Comparison of ENCODE assay signal across 11 cellular contexts in the genomic region with DNA sequence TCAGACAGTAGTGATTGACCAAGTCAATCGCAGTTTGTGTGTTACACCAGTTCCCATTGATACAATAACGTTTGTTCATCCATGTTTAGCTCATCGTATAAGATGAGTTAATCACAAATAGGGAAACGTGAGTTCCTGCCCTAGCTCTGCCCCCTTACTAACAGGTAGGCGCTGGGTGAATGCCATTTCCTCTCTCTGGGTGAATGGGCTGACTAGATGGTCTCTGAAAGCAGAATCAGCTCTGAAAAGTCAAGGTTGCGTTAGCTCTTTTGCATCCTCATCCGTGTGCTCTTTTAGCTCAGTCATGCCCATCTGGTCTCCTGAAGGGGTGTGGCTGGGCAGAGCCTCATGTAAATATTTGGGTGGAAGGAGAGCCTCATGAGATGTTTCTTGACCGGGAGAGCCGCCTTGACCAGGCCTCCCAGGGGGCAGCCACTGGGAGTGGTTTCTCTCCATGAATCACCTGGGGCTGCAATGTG.
DNase-seq lines count a peak whose midpoint lies in the region; ATAC-seq and TF ChIP-seq lines count a peak whose summit lies in the region.
"Had no signal": no experiment of that assay in that cellular context is flagged by ENCODE, and none has a peak within 500 bp of the region (broad histone marks: within the 10 kb centered on the region; RNA-seq: fewer than 3 reads in every experiment).

No MANE protein-coding gene starts in this region.

- no peaks in the 10 kb centered on the region for H3K27me3 ChIP-seq in suprapubic skin
- H3K27me3 ChIP-seq: body of pancreas had no signal

- TF ChIP-seq CTCF in suprapubic skin (IDR thresholded peaks at IDR 0.05): no peak

- H3K4me1 ChIP-seq in suprapubic skin: no peaks in the 10 kb centered on the region

- no peak for TF ChIP-seq EP300 in suprapubic skin (IDR thresholded peaks at IDR 0.05)

- no peaks in the 10 kb centered on the region for H3K9me3 ChIP-seq in suprapubic skin
- H3K9me3 ChIP-seq: body of pancreas, lower lobe of right lung had no signal

- no peaks in the 10 kb centered on the region for H3K36me3 ChIP-seq in suprapubic skin
- H3K36me3 ChIP-seq: lower lobe of right lung, WERI-Rb-1 had no signal

- H3K36me3 Mint-ChIP-seq in naive B cell: no peaks in the 10 kb centered on the region

- H3K27me3 Mint-ChIP-seq in naive B cell: no peaks in the 10 kb centered on the region

- H3K4me3 Mint-ChIP-seq in naive B cell: peak overlapping the region in 7 of 8 donors; percentile 1 to 87 (median 58)

- peak overlapping the region; percentile 97 to 100 (median 98) for H3K27ac Mint-ChIP-seq in naive B cell

- H3K4me1 Mint-ChIP-seq in naive B cell: peaks cover 46 to 52% (median 46%) of the 10 kb centered on the region in 3 donors

- ATAC-seq in GM18907 (IDR thresholded peaks at IDR 0.05; ENCODE audit: unreplicated experiment) (peak; percentile 56), GM21619 (IDR thresholded peaks at IDR 0.05; ENCODE audit: unreplicated experiment) (peak; percentile 37), HG03457 (IDR thresholded peaks at IDR 0.05; ENCODE audit: unreplicated experiment) (peak; percentile 29), naive B cell (ENCODE audit: low read depth in 2 of 2) (peak; percentile 42 to 48)
- ATAC-seq: body of pancreas, lower lobe of right lung had no signal

- H3K27ac ChIP-seq in suprapubic skin: no peak overlapping the region
- H3K27ac ChIP-seq: body of pancreas, lower lobe of right lung, PC-9, WERI-Rb-1 had no signal

- no peak for TF ChIP-seq POLR2A in suprapubic skin (IDR thresholded peaks at IDR 0.05)

- no peaks in the 10 kb centered on the region for H3K9me3 Mint-ChIP-seq in naive B cell

- 83% methylated on average over 9 of the region's 9 CpGs for WGBS in suprapubic skin

- no peak overlapping the region for H3K4me3 ChIP-seq in suprapubic skin
- H3K4me3 ChIP-seq: body of pancreas, lower lobe of right lung, PC-9 had no signal

- DNase-seq in naive B cell (peak; percentile 73), pons (ENCODE audit: low spot score) (no peak), suprapubic skin (ENCODE audit: low spot score in 2 of 2) (no peak), 8988T (no peak)
- DNase-seq: body of pancreas, lower lobe of right lung, WERI-Rb-1 had no signal
